29 cellular contexts compared by ENCODE assay signal in the genomic region with DNA sequence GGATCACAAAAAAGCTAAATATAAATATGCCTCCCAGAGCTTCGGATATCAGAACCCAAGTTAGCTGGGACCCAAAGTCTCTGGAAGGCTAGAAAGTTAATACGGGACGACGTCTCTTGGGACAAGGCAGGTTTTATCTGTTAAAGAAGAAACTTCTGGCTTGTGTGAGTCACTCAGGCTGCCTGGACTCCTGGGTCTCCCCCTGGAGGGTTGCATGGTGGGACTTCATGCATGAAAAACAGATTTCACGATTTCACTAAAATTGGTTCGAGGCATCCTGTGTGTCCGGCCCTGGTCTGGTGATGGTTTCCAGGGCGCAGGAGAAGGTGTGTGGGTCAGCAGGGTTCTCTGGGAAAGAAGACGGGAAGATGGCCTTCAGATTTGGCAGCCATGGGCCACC. TPM values are rescaled to one million over a fixed set of nuclear protein-coding genes. Genes with fewer than 3 reads are reported as not detected.
"Had no signal": no experiment of that assay in that cellular context is flagged by ENCODE, and none has a peak within 500 bp of the region (broad histone marks: within the 10 kb centered on the region; RNA-seq: fewer than 3 reads in every experiment).

No MANE protein-coding gene starts in this region.

- H3K4me3 ChIP-seq: breast epithelium, esophagus squamous epithelium, mucosa of descending colon, ovary, psoas muscle, smooth muscle cell, stomach, thyroid gland had no signal

- H3K9me3 Mint-ChIP-seq: activated T-helper 1 cell treated with anti-CD3 and anti-CD28 coated beads, Interleukin-12 subunit alpha, Interleukin-12 subunit beta, Interleukin-2, Interleukin-4 antibody, amounts not matched to agents 30 ng/mL and 10 ng/mL and 1 ng/mL, durations not matched to agents 14 hours and 24 hours and 36 hours; central memory CD8-positive, alpha-beta T cell; stimulated activated naive B cell treated with anti-CD40 and anti-IgM and Interleukin-4, amounts not matched to agents 10 μg/mL and 1 μg/mL and 100 μg/mL, for 72 hours; T-helper 2 cell treated with Interferon-gamma antibody and Interleukin-4, amounts not matched to agents 5 μg/mL and 100 μg/mL, for 36 hours had no signal

- DNase-seq: activated CD4-positive, alpha-beta T cell treated with anti-CD3 and anti-CD28 coated beads for 4 hours; activated CD4-positive, alpha-beta T cell treated with anti-CD3 and anti-CD28 coated beads, Interleukin-2, amount 50 U/mL, for 48 hours; activated CD8-positive, alpha-beta memory T cell treated with anti-CD3 and anti-CD28 coated beads, Interleukin-2, amount 50 U/mL, for 4 hours; activated effector memory CD4-positive, alpha-beta T cell treated with anti-CD3 and anti-CD28 coated beads, Interleukin-2, amount 50 U/mL, for 16 hours; activated naive CD4-positive, alpha-beta T cell treated with anti-CD3 and anti-CD28 coated beads, Interleukin-2, amount 50 U/mL, for 16 hours; activated T-cell treated with anti-CD3 and anti-CD28 coated beads, Interleukin-2, amount 50 U/mL, for 1 hour; dermis blood vessel endothelial cell; effector CD4-positive, alpha-beta T cell; esophagus squamous epithelium; foreskin melanocyte; mesenchymal stem cell; mucosa of descending colon; ovary; psoas muscle; stimulated activated CD4-positive, alpha-beta T cell treated with anti-CD3 and anti-CD28 coated beads, Interleukin-1b, Interleukin-23, amount 100 ng/mL, for 48 hours; stimulated activated CD4-positive, alpha-beta T cell treated with anti-CD3 and anti-CD28 coated beads, Interleukin-4, amount 100 ng/mL, for 4 hours; stimulated activated CD8-positive, alpha-beta memory T cell treated with anti-CD3 and anti-CD28 coated beads, Interleukin-4, amount 100 ng/mL, for 48 hours; stimulated activated naive B cell treated with anti-CD40 and anti-IgM and Interleukin-4, amounts not matched to agents 10 μg/mL and 1 μg/mL and 100 μg/mL, for 72 hours; stomach; T-helper 1 cell; thyroid gland had no signal

- H3K27ac ChIP-seq: breast epithelium, epithelial cell of prostate, esophagus squamous epithelium, ovary, psoas muscle, stomach, thyroid gland had no signal

- H3K4me3 Mint-ChIP-seq: activated T-helper 1 cell treated with anti-CD3 and anti-CD28 coated beads, Interleukin-12 subunit alpha, Interleukin-12 subunit beta, Interleukin-2, Interleukin-4 antibody, amounts not matched to agents 30 ng/mL and 10 ng/mL and 1 ng/mL, durations not matched to agents 14 hours and 24 hours and 36 hours; central memory CD8-positive, alpha-beta T cell; nephron; T-helper 2 cell treated with Interferon-gamma antibody and Interleukin-4, amounts not matched to agents 5 μg/mL and 100 μg/mL, for 36 hours had no signal

- H3K4me1 ChIP-seq: breast epithelium, esophagus squamous epithelium, psoas muscle, thyroid gland had no signal

- H3K9me3 ChIP-seq: esophagus squamous epithelium, mucosa of descending colon, ovary, psoas muscle, stomach, thyroid gland had no signal

- H3K27ac Mint-ChIP-seq: activated T-helper 1 cell treated with anti-CD3 and anti-CD28 coated beads, Interleukin-12 subunit alpha, Interleukin-12 subunit beta, Interleukin-2, Interleukin-4 antibody, amounts not matched to agents 30 ng/mL and 10 ng/mL and 1 ng/mL, durations not matched to agents 14 hours and 24 hours and 36 hours; nephron; stimulated activated naive B cell treated with anti-CD40 and anti-IgM and Interleukin-4, amounts not matched to agents 10 μg/mL and 1 μg/mL and 100 μg/mL, for 72 hours; T-helper 2 cell treated with Interferon-gamma antibody and Interleukin-4, amounts not matched to agents 5 μg/mL and 100 μg/mL, for 36 hours had no signal

- H3K27me3 ChIP-seq: ovary, thyroid gland had no signal

- ATAC-seq: mucosa of descending colon, psoas muscle had no signal

- H3K36me3 ChIP-seq: breast epithelium, esophagus squamous epithelium, ovary, stomach, thyroid gland had no signal

- H3K4me2 ChIP-seq: smooth muscle cell had no signal

RNA-seq across cellular contexts. Expression of gene IRF8, which starts 52.5 kb away (rescaled TPM):
- total RNA-seq: myocyte had no signal
